ENCODE assay signal across 16 cellular contexts in genomic region chr12:124953689-124954405, GRCh38.
"Had no signal": no experiment of that assay in that cellular context is flagged by ENCODE, and none has a peak within 500 bp of the region (broad histone marks: within the 10 kb centered on the region; RNA-seq: fewer than 3 reads in every experiment).

No MANE protein-coding gene starts in this region.

- H3K4me3 Mint-ChIP-seq: dendritic cell treated with granulocyte-macrophage colony-stimulating factor and Interleukin-4, amounts not matched to agents 40 ng/mL and 50 ng/mL, for 4 days; naive thymus-derived CD4-positive, alpha-beta T cell; neural progenitor cell had no signal

- H3K4me2 ChIP-seq: neural progenitor cell, smooth muscle cell had no signal

- H3K4me3 ChIP-seq: lung, neural progenitor cell, pancreas, smooth muscle cell had no signal

- DNase-seq: foreskin keratinocyte; left colon; left ventricle myocardium superior; mesendoderm; naive thymus-derived CD4-positive, alpha-beta T cell; nucleus accumbens; pancreas; stimulated activated CD4-positive, alpha-beta T cell treated with anti-CD3 and anti-CD28 coated beads, Interleukin-2, amount 100 ng/mL, for 48 hours; stimulated activated naive CD4-positive, alpha-beta T cell treated with Interleukin-2 at 50 U/mL for 16 hours; trophoblast cell had no signal

- H3K27me3 Mint-ChIP-seq: dendritic cell treated with granulocyte-macrophage colony-stimulating factor and Interleukin-4, amounts not matched to agents 40 ng/mL and 50 ng/mL, for 4 days; naive thymus-derived CD4-positive, alpha-beta T cell; progenitor cell of endocrine pancreas had no signal

- H3K9me3 ChIP-seq: pancreas had no signal

- H3K9me3 Mint-ChIP-seq: dendritic cell treated with granulocyte-macrophage colony-stimulating factor and Interleukin-4, amounts not matched to agents 40 ng/mL and 50 ng/mL, for 4 days; naive thymus-derived CD4-positive, alpha-beta T cell; neural progenitor cell had no signal

- H3K27ac Mint-ChIP-seq: dendritic cell treated with granulocyte-macrophage colony-stimulating factor and Interleukin-4, amounts not matched to agents 40 ng/mL and 50 ng/mL, for 4 days; naive thymus-derived CD4-positive, alpha-beta T cell; neural progenitor cell; progenitor cell of endocrine pancreas had no signal

- H2AFZ ChIP-seq: neural progenitor cell had no signal

- H3K9ac ChIP-seq: neural progenitor cell had no signal

- H3K36me3 ChIP-seq: neural progenitor cell had no signal

- H3K27me3 ChIP-seq: foreskin keratinocyte, neural progenitor cell, pancreas had no signal

- H3K4me1 Mint-ChIP-seq: naive thymus-derived CD4-positive, alpha-beta T cell had no signal

- H3K27ac ChIP-seq: foreskin keratinocyte, neural progenitor cell, pancreas had no signal

- ATAC-seq: foreskin keratinocyte; left colon; left ventricle myocardium superior; naive thymus-derived CD4-positive, alpha-beta T cell; pancreas; right cardiac atrium had no signal

- H3K4me1 ChIP-seq: foreskin keratinocyte, neural progenitor cell, pancreas had no signal
